ENCODE assay signal across 1 cellular context in the genomic region with DNA sequence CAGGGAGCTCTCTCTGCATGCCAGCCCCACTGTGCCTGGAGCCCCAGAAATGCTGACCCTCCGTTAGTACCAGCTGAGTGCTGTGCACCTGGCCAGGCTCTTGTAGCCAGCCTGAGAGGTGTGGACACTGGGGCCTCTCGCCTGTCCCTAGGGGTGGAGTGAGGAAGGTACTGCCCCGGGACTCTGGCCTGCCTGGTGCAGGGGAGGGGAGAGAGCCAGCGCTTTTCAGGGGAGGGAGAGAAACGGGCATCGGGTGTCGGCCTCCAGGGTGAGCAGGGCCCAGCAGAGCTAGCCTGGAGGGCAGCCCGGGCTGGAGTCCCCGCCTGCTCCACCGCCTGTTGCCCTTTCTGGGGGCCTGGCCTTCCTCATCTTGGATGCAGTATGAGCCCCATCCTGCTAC.
TF ChIP-seq lines count a peak whose summit lies in the region.

No MANE protein-coding gene starts in this region.

TF ChIP-seq in WTC11, 78 proteins besides CTCF, POLR2A, EP300 and RAD21 (continued from another document):
- TF ChIP-seq ATF3 (CRISPR knock-in tag; conservative IDR thresholded peaks at IDR 0.05), result no peak
- no peak for TF ChIP-seq CBFB (CRISPR knock-in tag; IDR thresholded peaks at IDR 0.05; ENCODE audit: low read depth)
- TF ChIP-seq ZBTB21 (CRISPR knock-in tag; IDR thresholded peaks at IDR 0.05; ENCODE audit: borderline replicate concordance), result no peak
- TF ChIP-seq RELA (CRISPR knock-in tag; IDR thresholded peaks at IDR 0.05; ENCODE audit: borderline replicate concordance), result no peak
- no peak for TF ChIP-seq PRRX2 (CRISPR knock-in tag; IDR thresholded peaks at IDR 0.05)
- no peak for TF ChIP-seq CREB1 (CRISPR knock-in tag; IDR thresholded peaks at IDR 0.05)
- TF ChIP-seq ETV6 (CRISPR knock-in tag; IDR thresholded peaks at IDR 0.05), result no peak
- TF ChIP-seq, protein P1, sequence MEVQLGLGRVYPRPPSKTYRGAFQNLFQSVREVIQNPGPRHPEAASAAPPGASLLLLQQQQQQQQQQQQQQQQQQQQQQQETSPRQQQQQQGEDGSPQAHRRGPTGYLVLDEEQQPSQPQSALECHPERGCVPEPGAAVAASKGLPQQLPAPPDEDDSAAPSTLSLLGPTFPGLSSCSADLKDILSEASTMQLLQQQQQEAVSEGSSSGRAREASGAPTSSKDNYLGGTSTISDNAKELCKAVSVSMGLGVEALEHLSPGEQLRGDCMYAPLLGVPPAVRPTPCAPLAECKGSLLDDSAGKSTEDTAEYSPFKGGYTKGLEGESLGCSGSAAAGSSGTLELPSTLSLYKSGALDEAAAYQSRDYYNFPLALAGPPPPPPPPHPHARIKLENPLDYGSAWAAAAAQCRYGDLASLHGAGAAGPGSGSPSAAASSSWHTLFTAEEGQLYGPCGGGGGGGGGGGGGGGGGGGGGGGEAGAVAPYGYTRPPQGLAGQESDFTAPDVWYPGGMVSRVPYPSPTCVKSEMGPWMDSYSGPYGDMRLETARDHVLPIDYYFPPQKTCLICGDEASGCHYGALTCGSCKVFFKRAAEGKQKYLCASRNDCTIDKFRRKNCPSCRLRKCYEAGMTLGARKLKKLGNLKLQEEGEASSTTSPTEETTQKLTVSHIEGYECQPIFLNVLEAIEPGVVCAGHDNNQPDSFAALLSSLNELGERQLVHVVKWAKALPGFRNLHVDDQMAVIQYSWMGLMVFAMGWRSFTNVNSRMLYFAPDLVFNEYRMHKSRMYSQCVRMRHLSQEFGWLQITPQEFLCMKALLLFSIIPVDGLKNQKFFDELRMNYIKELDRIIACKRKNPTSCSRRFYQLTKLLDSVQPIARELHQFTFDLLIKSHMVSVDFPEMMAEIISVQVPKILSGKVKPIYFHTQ (CRISPR knock-in tag; IDR thresholded peaks at IDR 0.05), result no peak
- no peak for TF ChIP-seq ZNF232 (CRISPR knock-in tag; IDR thresholded peaks at IDR 0.05)
- no peak for TF ChIP-seq NFATC4 (CRISPR knock-in tag; IDR thresholded peaks at IDR 0.05)
- no peak for TF ChIP-seq E2F5 (CRISPR knock-in tag; IDR thresholded peaks at IDR 0.05)
